19 cellular contexts compared by ENCODE assay signal in genomic region chr6:159966981-159967380, GRCh38. TPM values are rescaled to one million over a fixed set of nuclear protein-coding genes. Genes with fewer than 3 reads are reported as not detected.
DNase-seq lines count a peak whose midpoint lies in the region; TF ChIP-seq lines count a peak whose summit lies in the region.
"Had no signal": no experiment of that assay in that cellular context is flagged by ENCODE, and none has a peak within 500 bp of the region (broad histone marks: within the 10 kb centered on the region; RNA-seq: fewer than 3 reads in every experiment).

No MANE protein-coding gene starts in this region.

- peak overlapping the region; percentile 40 for H3K27ac Mint-ChIP-seq in MCF 10A (ENCODE audit: low read depth, unreplicated experiment)
- no peak overlapping the region for H3K27ac Mint-ChIP-seq in activated CD4-positive, alpha-beta memory T cell treated with anti-CD3 and anti-CD28 coated beads for 36 hours

- WGBS in transverse colon (ENCODE audit: low coverage in 1 of 2), 2 donors, result 80 to 92% methylated on average over 2 to 3 of the region's 3 CpGs
- WGBS in sigmoid colon, 2 donors, result 76 to 95% methylated on average over 3 of the region's 3 CpGs

- H3K9me3 Mint-ChIP-seq in MCF 10A (ENCODE audit: unreplicated experiment), result no peaks in the 10 kb centered on the region
- H3K9me3 Mint-ChIP-seq in activated CD4-positive, alpha-beta memory T cell treated with anti-CD3 and anti-CD28 coated beads for 36 hours, result no peaks in the 10 kb centered on the region
- H3K9me3 Mint-ChIP-seq: CD8-positive, alpha-beta memory T cell had no signal

- H3K4me3 Mint-ChIP-seq in MCF 10A (ENCODE audit: unreplicated experiment), result no peak overlapping the region
- no peak overlapping the region for H3K4me3 Mint-ChIP-seq in activated CD4-positive, alpha-beta memory T cell treated with anti-CD3 and anti-CD28 coated beads for 36 hours

- TF ChIP-seq EP300 in transverse colon (IDR thresholded peaks at IDR 0.05; ENCODE audit: low read depth) (no peak), sigmoid colon (IDR thresholded peaks at IDR 0.05) (no peak)

- no peaks in the 10 kb centered on the region for H3K9me3 ChIP-seq in breast epithelium
- no peaks in the 10 kb centered on the region for H3K9me3 ChIP-seq in transverse colon
- no peaks in the 10 kb centered on the region for H3K9me3 ChIP-seq in sigmoid colon
- H3K9me3 ChIP-seq: HAP-1, SK-N-SH had no signal

- intact Hi-C loops in MCF 10A (cut with micrococcal nuclease), result no loop called here
- intact Hi-C loops in breast epithelium (cut with DNase I; ENCODE audit: low total_unique reads), result no loop called here
- intact Hi-C loops in activated CD4-positive, alpha-beta memory T cell treated with anti-CD3 and anti-CD28 coated beads for 36 hours (cut with micrococcal nuclease), result no loop called here
- intact Hi-C loops in transverse colon (cut with DNase I; ENCODE audit: low total_unique reads), result no loop called here
- intact Hi-C loops in sigmoid colon (cut with DNase I), result loop anchor here (5.0 kb wide), 1 partner anchor 275 kb away; the partner anchor contains the start of gene SOD2

- TF ChIP-seq POLR2A in breast epithelium (IDR thresholded peaks at IDR 0.05), result no peak
- no peak for TF ChIP-seq POLR2A in transverse colon (IDR thresholded peaks at IDR 0.05)
- no peak for TF ChIP-seq POLR2A in sigmoid colon (IDR thresholded peaks at IDR 0.05)

- DNase-seq in MCF 10A (ENCODE audit: unreplicated experiment), result peak; percentile 35
- DNase-seq in breast epithelium (ENCODE audit: low spot score in 2 of 2), result no peak
- DNase-seq in RKO (ENCODE audit: low spot score), result peak; percentile 38
- DNase-seq in fibroblast of the aortic adventitia (ENCODE audit: low read depth), result peak; percentile 50
- no peak for DNase-seq in activated CD4-positive, alpha-beta memory T cell treated with anti-CD3 and anti-CD28 coated beads for 36 hours
- no peak for DNase-seq in transverse colon
- DNase-seq in sigmoid colon, result no peak
- no peak for DNase-seq in activated CD8-positive, alpha-beta memory T cell treated with anti-CD3 and anti-CD28 coated beads, Interleukin-2, amount 50 U/mL, for 48 hours
- DNase-seq: CD8-positive, alpha-beta memory T cell; DMS79; KG1; NCI-H1436 treated with DMSO at 0.1 percent for 48 hours; NCI-H2029 treated with DMSO at 0.1 percent for 48 hours; NCI-H2171 treated with DMSO at 0.1 percent for 48 hours; NCI-H510A; SHP77; SK-N-SH had no signal

- TF ChIP-seq CTCF in MCF 10A (IDR thresholded peaks at IDR 0.05; ENCODE audit: unreplicated experiment), result no peak
- no peak for TF ChIP-seq CTCF in breast epithelium (IDR thresholded peaks at IDR 0.05)
- no peak for TF ChIP-seq CTCF in fibroblast of the aortic adventitia (IDR thresholded peaks at IDR 0.05; ENCODE audit: insufficient read depth, low read length)
- no peak for TF ChIP-seq CTCF in transverse colon (IDR thresholded peaks at IDR 0.05)
- TF ChIP-seq CTCF in sigmoid colon (IDR thresholded peaks at IDR 0.05), result no peak

- H3K27ac ChIP-seq in breast epithelium (no peak overlapping the region), transverse colon (no peak overlapping the region), sigmoid colon (no peak overlapping the region)
- H3K27ac ChIP-seq: 22Rv1 had no signal

- BruUV-seq in MCF 10A (replicated peaks; lab: Mats Ljungman, UMichigan), result no TSS peak

- H3K27me3 ChIP-seq in breast epithelium (no peaks in the 10 kb centered on the region), transverse colon (no peaks in the 10 kb centered on the region), sigmoid colon (no peaks in the 10 kb centered on the region)

- H3K36me3 ChIP-seq in breast epithelium, result no peaks in the 10 kb centered on the region
- no peaks in the 10 kb centered on the region for H3K36me3 ChIP-seq in transverse colon
- no peaks in the 10 kb centered on the region for H3K36me3 ChIP-seq in sigmoid colon
- H3K36me3 ChIP-seq: HAP-1 had no signal

- POLR2A ChIA-PET in MCF 10A (lab: Yijun Ruan, JAX), result interaction anchor here (0.7 to 6.8 kb wide), 12 partner anchors 9 to 240 kb away, joined by 3 to 92 read pairs (median 6); partner anchors contain the start of genes MRPL18, TCP1 and WTAP
- POLR2A ChIA-PET in activated CD4-positive, alpha-beta memory T cell treated with anti-CD3 and anti-CD28 coated beads for 36 hours (lab: Charles Lee), result no interaction called here

- H3K27me3 Mint-ChIP-seq in MCF 10A (ENCODE audit: insufficient read depth, unreplicated experiment), result no peaks in the 10 kb centered on the region
- H3K27me3 Mint-ChIP-seq in activated CD4-positive, alpha-beta memory T cell treated with anti-CD3 and anti-CD28 coated beads for 36 hours, result no peaks in the 10 kb centered on the region

- H3K4me1 Mint-ChIP-seq in MCF 10A (ENCODE audit: insufficient read depth, unreplicated experiment), result peaks cover 25% of the 10 kb centered on the region
- H3K4me1 Mint-ChIP-seq in activated CD4-positive, alpha-beta memory T cell treated with anti-CD3 and anti-CD28 coated beads for 36 hours (ENCODE audit: low read depth), result peaks cover 23% of the 10 kb centered on the region

- H3K4me3 ChIP-seq in breast epithelium (no peak overlapping the region), fibroblast of the aortic adventitia (ENCODE audit: low read depth, low read length) (no peak overlapping the region), transverse colon (no peak overlapping the region), sigmoid colon (no peak overlapping the region)
- H3K4me3 ChIP-seq: HAP-1 had no signal

- CTCF ChIA-PET in MCF 10A (lab: Yijun Ruan, JAX), result interaction anchor here (0.6 to 1.5 kb wide), 10 partner anchors 14 to 885 kb away, joined by 3 to 6 read pairs (median 3); no protein-coding TSS in a partner anchor
- CTCF ChIA-PET in activated CD4-positive, alpha-beta memory T cell treated with anti-CD3 and anti-CD28 coated beads for 36 hours (lab: Charles Lee), result interaction anchor here (0.6 kb wide), 1 partner anchor 103 kb away, joined by 3 read pairs; no protein-coding TSS in a partner anchor

- H3K4me1 ChIP-seq in breast epithelium, result no peaks in the 10 kb centered on the region
- H3K4me1 ChIP-seq in transverse colon, result peaks cover 0 to 27% (median 14%) of the 10 kb centered on the region in 4 donors
- peaks cover 0 to 21% (median 16%) of the 10 kb centered on the region in 4 donors for H3K4me1 ChIP-seq in sigmoid colon

- H3K36me3 Mint-ChIP-seq in MCF 10A (ENCODE audit: insufficient read depth, unreplicated experiment), result no peaks in the 10 kb centered on the region
- H3K36me3 Mint-ChIP-seq in activated CD4-positive, alpha-beta memory T cell treated with anti-CD3 and anti-CD28 coated beads for 36 hours, result peaks cover 3% of the 10 kb centered on the region

- in situ Hi-C loops in transverse colon (cut with MboI; ENCODE audit: low pct_ligation_motif_present in 1 of 4, low pct_unique_long_range_greater_than_20kb in 1 of 4, low sequenced_read_pairs in 3 of 4), result loop anchor here in 1 of 4 donors (25.0 kb wide), 1 partner anchor 280 kb away; the partner anchor contains the start of gene SOD2

RNA-seq across cellular contexts. Expression of gene IGF2R, which starts 1.9 kb away (rescaled TPM):
- total RNA-seq in MCF 10A (2022), result 160 and 234 TPM in 2 replicates
- total RNA-seq in breast epithelium, result 100 to 1,000 TPM in 1 of 3 donors, 10 to 100 TPM in 2; 60.4 to 112 (median 81.0) TPM
- total RNA-seq in fibroblast of the aortic adventitia (ENCODE audit: low replicate concordance), result 112 and 133 TPM in 2 replicates
- 10 to 100 TPM; 73.5 to 75.5 TPM for total RNA-seq in activated CD4-positive, alpha-beta memory T cell treated with anti-CD3 and anti-CD28 coated beads for 36 hours
- 100 to 1,000 TPM in 1 of 4 donors, 10 to 100 TPM in 3; 48.8 to 106 (median 92.3) TPM for total RNA-seq in transverse colon
- total RNA-seq in sigmoid colon, result 10 to 100 TPM; 34.6 to 80.9 (median 42.8) TPM
- 10 to 100 TPM in 2 of 3 donors, 1 to 10 TPM in 1; 3.6 to 43.7 (median 10.9) TPM for polyA plus RNA-seq in sigmoid colon

Comparison
In these comparisons a context has a peak if more than half of its experiments do, and no peak if none do; other contexts are left out.
1. DNase-seq: peak in MCF 10A (single experiment), RKO (single experiment) and fibroblast of the aortic adventitia (single experiment); none in breast epithelium (0 of 2), activated CD4-positive, alpha-beta memory T cell treated with anti-CD3 and anti-CD28 coated beads for 36 hours (single experiment), transverse colon (single experiment), sigmoid colon (single experiment) and activated CD8-positive, alpha-beta memory T cell treated with anti-CD3 and anti-CD28 coated beads, Interleukin-2, amount 50 U/mL, for 48 hours (single experiment).